19 cellular contexts compared by ENCODE assay signal in the genomic region with DNA sequence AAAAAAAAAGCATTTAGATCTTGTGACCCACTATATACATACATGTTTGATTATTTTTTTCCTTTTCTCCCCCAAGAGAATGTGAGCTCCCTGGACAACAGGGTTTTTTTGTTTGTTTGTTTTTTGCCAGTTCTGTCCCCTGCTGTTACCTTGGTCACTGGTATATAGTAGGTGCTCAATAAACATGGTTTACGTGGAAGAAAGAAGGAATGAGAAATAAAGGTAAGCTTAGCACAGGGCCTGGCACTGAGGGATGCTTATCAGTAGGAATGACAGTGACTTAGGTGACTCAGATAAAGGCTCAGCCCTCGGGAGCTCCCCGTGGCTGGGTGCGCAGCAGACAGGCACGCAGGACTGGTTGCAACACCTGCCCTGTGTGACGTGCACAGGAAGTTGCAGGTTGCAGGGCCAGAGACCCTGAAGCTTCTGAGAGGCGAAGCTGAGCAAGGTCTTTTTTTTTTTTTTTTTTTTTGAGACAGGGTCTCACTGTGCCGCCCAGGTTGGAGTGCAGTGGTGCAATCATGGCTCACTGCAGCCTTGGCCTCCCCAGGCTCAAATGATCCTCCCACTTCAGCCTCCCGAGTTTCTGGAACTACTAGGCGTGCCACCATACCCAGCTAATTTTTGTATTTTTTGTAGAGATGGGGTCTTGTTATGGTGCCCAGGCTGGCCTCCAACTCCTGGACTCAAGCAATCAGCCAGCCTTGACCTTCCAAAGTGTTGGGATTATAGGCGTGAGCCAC. TPM values are rescaled to one million over a fixed set of nuclear protein-coding genes. Genes with fewer than 3 reads are reported as not detected.
DNase-seq lines count a peak whose midpoint lies in the region; TF ChIP-seq lines count a peak whose summit lies in the region.
"Had no signal": no experiment of that assay in that cellular context is flagged by ENCODE, and none has a peak within 500 bp of the region (broad histone marks: within the 10 kb centered on the region; RNA-seq: fewer than 3 reads in every experiment).

No MANE protein-coding gene starts in this region.

- peaks cover 5% of the 10 kb centered on the region for H3K27me3 ChIP-seq in osteoblast (ENCODE audit: insufficient read depth, low read length)

- POLR2A ChIA-PET in HEK293 (lab: Yijun Ruan, JAX), result no interaction called here

- H4K20me1 ChIP-seq in osteoblast (ENCODE audit: insufficient read depth, low read length), result no peaks in the 10 kb centered on the region

- no peak overlapping the region for H3K4me3 ChIP-seq in HEK293 (ENCODE audit: low read depth, low read length)
- no peak overlapping the region for H3K4me3 ChIP-seq in osteoblast (ENCODE audit: insufficient read depth, low read length)

- no peak for TF ChIP-seq CTCF in HEK293 (tag by site-specific recombination; IDR thresholded peaks at IDR 0.05)
- TF ChIP-seq CTCF in osteoblast (IDR thresholded peaks at IDR 0.05; ENCODE audit: extremely low read depth, low read depth, low read length), result no peak

- no peak overlapping the region for H3K27ac ChIP-seq in HEK293 (ENCODE audit: extremely low read depth, low read depth, low read length)
- no peak overlapping the region for H3K27ac ChIP-seq in osteoblast (ENCODE audit: low read depth, low read length)

- CTCF ChIA-PET in HEK293 (lab: Yijun Ruan, JAX), result interaction anchor here (0.6 to 1.8 kb wide), 8 partner anchors 17 to 283 kb away, joined by 3 to 7 read pairs (median 4); no protein-coding TSS in a partner anchor

- H3K9me3 ChIP-seq in HEK293 (ENCODE audit: control insufficient read depth, insufficient read depth, low read depth, low read length), result no peaks in the 10 kb centered on the region
- H3K9me3 ChIP-seq in osteoblast (ENCODE audit: low read depth, low read length), result no peaks in the 10 kb centered on the region

- no peak overlapping the region for H3K4me2 ChIP-seq in osteoblast (ENCODE audit: insufficient read depth, low read length)

- H3K4me1 ChIP-seq in HEK293 (ENCODE audit: control insufficient read depth, insufficient read depth, low read length), result peaks cover 7% of the 10 kb centered on the region; the same call in 1 of the 2 replicates
- peaks cover 8% of the 10 kb centered on the region for H3K4me1 ChIP-seq in osteoblast (ENCODE audit: insufficient read depth, low read length)

- H3K79me2 ChIP-seq in osteoblast (ENCODE audit: insufficient read depth, low read length), result no peaks in the 10 kb centered on the region

- H3K36me3 ChIP-seq in HEK293 (ENCODE audit: control insufficient read depth in 2 of 2, insufficient read depth in 1 of 2, low read length in 2 of 2) (no peaks in the 10 kb centered on the region; a peak in 1 of 3 replicates), osteoblast (ENCODE audit: insufficient read depth, low read length) (no peaks in the 10 kb centered on the region)

- no peak overlapping the region for H2AFZ ChIP-seq in osteoblast (ENCODE audit: low read length)

- peak; percentile 49 for DNase-seq in NK-92 treated with Interleukin-12 subunit alpha and Interleukin-12 subunit beta, amount 100 ng/mL, for 24 hours (lab: John Stamatoyannopoulos, UW)
- no peak for DNase-seq in NK-92 (lab: John Stamatoyannopoulos, UW; ENCODE audit: unreplicated experiment)
- DNase-seq in osteoblast (ENCODE audit: insufficient read length, low spot score, missing footprints), result peak; percentile 6
- DNase-seq in H4 (ENCODE audit: low spot score), result no peak
- DNase-seq in ureter (ENCODE audit: low spot score), result no peak
- DNase-seq: 8988T; C1 segment of cervical spinal cord; Calu3; CD4-positive, alpha-beta memory T cell; COR-L47; DMS53; DMS79 treated with DMSO at 0.1 percent for 48 hours; GF-D8; GOT3; H7; HCEC 1CT had no signal

TF ChIP-seq in HEK293, 187 proteins besides CTCF, POLR2A, EP300 and RAD21:
- no peak for TF ChIP-seq ZNF335 (tag by site-specific recombination; conservative IDR thresholded peaks at IDR 0.05)
- no peak for TF ChIP-seq ZNF239 (tag by site-specific recombination; IDR thresholded peaks at IDR 0.05)
- 0 out of 2 replicates have a peak, but pooled peaks have one; percentile 30 for TF ChIP-seq ZNF366 (tag by site-specific recombination; conservative IDR thresholded peaks at IDR 0.05)
- peak; percentile 71; the same call in 1 of the 2 replicates for TF ChIP-seq ZNF121 (tag by site-specific recombination; IDR thresholded peaks at IDR 0.05)
- TF ChIP-seq HOXD13 (CRISPR knock-in tag; IDR thresholded peaks at IDR 0.05; ENCODE audit: borderline replicate concordance), result no peak
- TF ChIP-seq ZNF391 (tag by site-specific recombination; IDR thresholded peaks at IDR 0.05; ENCODE audit: borderline replicate concordance, low read depth), result no peak
- peak; percentile 99 for TF ChIP-seq ZNF664 (tag by site-specific recombination; IDR thresholded peaks at IDR 0.05)

RNA-seq across cellular contexts. Expression of a gene that starts 10.3 kb away (rescaled TPM):
- total RNA-seq in osteoblast (6.8 and 9.4 TPM in 2 replicates), ureter (88.2 TPM)
- total RNA-seq in H4 (2014; rRNA removed; shearing (Covaris generic)), result 10.6 and 13.2 TPM in 2 replicates

RNA-seq across cellular contexts. Expression of a gene that starts 31.1 kb away (rescaled TPM):
- total RNA-seq in osteoblast, result 0.29 TPM in 1 of 2 replicates, not detected in the other
- not detected in 2 replicates for total RNA-seq in H4 (2014; rRNA removed; shearing (Covaris generic))
- 1.8 TPM for total RNA-seq in ureter
- total RNA-seq: A673, G401 had no signal

Comparison
In these comparisons a context has a peak if more than half of its experiments do, and no peak if none do; other contexts are left out.
1. DNase-seq: peak in NK-92 treated with Interleukin-12 subunit alpha and Interleukin-12 subunit beta, amount 100 ng/mL, for 24 hours (single experiment) and osteoblast (single experiment); none in NK-92 (single experiment), H4 (single experiment) and ureter (single experiment).